In genomic region chr12:83250866-83251265, GRCh38 we compare ENCODE assay signal across 28 cellular contexts.
"Had no signal": no experiment of that assay in that cellular context is flagged by ENCODE, and none has a peak within 500 bp of the region (broad histone marks: within the 10 kb centered on the region; RNA-seq: fewer than 3 reads in every experiment).

No MANE protein-coding gene starts in this region.

- H3K79me2 ChIP-seq: parathyroid adenoma had no signal

- H3K9me3 ChIP-seq: ovary, psoas muscle, suprapubic skin, testis, tibial artery, transverse colon, uterus had no signal

- H3K36me3 ChIP-seq: ovary, spleen, suprapubic skin, tibial artery, transverse colon, upper lobe of right lung, uterus had no signal

- H3K27ac ChIP-seq: neural progenitor cell, ovary, parathyroid adenoma, psoas muscle, skin epidermis, spleen, suprapubic skin, testis, tibial artery, transverse colon, upper lobe of right lung, uterus had no signal

- H2AFZ ChIP-seq: neural progenitor cell, parathyroid adenoma had no signal

- H3K4me2 ChIP-seq: neural progenitor cell, smooth muscle cell had no signal

- H3K27me3 ChIP-seq: neural progenitor cell, ovary, spleen, suprapubic skin, testis, tibial artery, transverse colon, upper lobe of right lung, uterus had no signal

- H3K9ac ChIP-seq: neural progenitor cell, parathyroid adenoma had no signal

- DNase-seq: natural killer cell; occipital lobe; ovary; posterior cingulate gyrus; psoas muscle; right cardiac atrium; spleen; stimulated activated CD4-positive, alpha-beta T cell treated with anti-CD3 and anti-CD28 coated beads, Interleukin-12 subunit alpha, Interleukin-12 subunit beta, amount 100 ng/mL, for 4 hours; stimulated activated CD4-positive, alpha-beta T cell treated with anti-CD3 and anti-CD28 coated beads, Interleukin-1b, Interleukin-23, amount 100 ng/mL, for 48 hours; stimulated activated CD4-positive, alpha-beta T cell treated with anti-CD3 and anti-CD28 coated beads, Interleukin-4, amount 100 ng/mL, for 1 hour; stimulated activated CD4-positive, alpha-beta T cell treated with anti-CD3 and anti-CD28 coated beads, Interleukin-4, amount 100 ng/mL, for 4 hours; stimulated activated CD8-positive, alpha-beta memory T cell treated with anti-CD3 and anti-CD28 coated beads, Interleukin-4, amount 100 ng/mL, for 48 hours; stimulated activated naive CD4-positive, alpha-beta T cell; stimulated activated naive CD8-positive, alpha-beta T cell treated with anti-CD3 and anti-CD28 coated beads, Interleukin-15, amount 100 ng/mL, for 72 hours; stimulated activated naive CD8-positive, alpha-beta T cell treated with anti-CD3 and anti-CD28 coated beads, Interleukin-15, Interleukin-2, amounts not matched to agents 100 U/mL and 50 U/mL, for 24 hours; substantia nigra; testis; tibial artery; transverse colon; upper lobe of right lung; uterus had no signal

- H3K4me3 ChIP-seq: neural progenitor cell, ovary, psoas muscle, skin epidermis, smooth muscle cell, spleen, suprapubic skin, testis, tibial artery, transverse colon, upper lobe of right lung, uterus had no signal

- H3K4me1 ChIP-seq: parathyroid adenoma, psoas muscle, spleen, suprapubic skin, testis, tibial artery, transverse colon, upper lobe of right lung, uterus had no signal

- ATAC-seq: natural killer cell; psoas muscle; right cardiac atrium; sciatic nerve; stimulated activated memory B cell treated with anti-CD40 and anti-IgM and Interleukin-4, amounts not matched to agents 10 μg/mL and 1 μg/mL and 100 μg/mL, for 72 hours; stimulated activated naive CD8-positive, alpha-beta T cell treated with anti-CD3 and anti-CD28 coated beads, Interleukin-15, amount 100 ng/mL, for 72 hours; stimulated activated naive CD8-positive, alpha-beta T cell treated with anti-CD3 and anti-CD28 coated beads, Interleukin-15, Interleukin-2, amounts not matched to agents 100 U/mL and 50 U/mL, for 24 hours; upper lobe of right lung had no signal
